ENCODE assay signal across 32 cellular contexts in genomic region chr11:134532921-134533421, GRCh38.
DNase-seq lines count a peak whose midpoint lies in the region; ATAC-seq and TF ChIP-seq lines count a peak whose summit lies in the region.
"Had no signal": no experiment of that assay in that cellular context is flagged by ENCODE, and none has a peak within 500 bp of the region (broad histone marks: within the 10 kb centered on the region; RNA-seq: fewer than 3 reads in every experiment).

No MANE protein-coding gene starts in this region.

- no peaks in the 10 kb centered on the region for H3K36me3 Mint-ChIP-seq in natural killer cell
- no peaks in the 10 kb centered on the region for H3K36me3 Mint-ChIP-seq in natural killer cell treated with Interleukin-12 subunit alpha and Interleukin-12 subunit beta and Interleukin-15 and Interleukin-18, amount 100 ng/mL, for 72 hours
- H3K36me3 Mint-ChIP-seq: activated naive CD4-positive, alpha-beta T cell treated with anti-CD3 and anti-CD28 coated beads, Interleukin-2, amount 50 U/mL, for 24 hours; brain had no signal

- no peak overlapping the region for H3K4me3 ChIP-seq in upper lobe of right lung
- H3K4me3 ChIP-seq: dorsolateral prefrontal cortex, lung, right atrium auricular region had no signal

- ATAC-seq in natural killer cell (no peak), omental fat pad (ENCODE audit: low FRiP score) (no peak), upper lobe of right lung (no peak), HG02571 (IDR thresholded peaks at IDR 0.05; ENCODE audit: unreplicated experiment) (no peak), GM21515 (IDR thresholded peaks at IDR 0.05; ENCODE audit: unreplicated experiment) (no peak)
- ATAC-seq in natural killer cell treated with Interleukin-12 subunit alpha and Interleukin-12 subunit beta and Interleukin-15 and Interleukin-18, amount 100 ng/mL, for 72 hours = no peak
- ATAC-seq: activated CD4-positive, alpha-beta T cell treated with anti-CD3 and anti-CD28 coated beads for 36 hours; Panc1 had no signal

- TF ChIP-seq CTCF in natural killer cell (IDR thresholded peaks at IDR 0.05) (no peak), VCaP (conservative IDR thresholded peaks at IDR 0.05) (0 out of 2 replicates have a peak, but pooled peaks have one; percentile 7), omental fat pad (IDR thresholded peaks at IDR 0.05) (no peak), upper lobe of right lung (IDR thresholded peaks at IDR 0.05) (no peak)

- peaks cover 14 to 18% of the 10 kb centered on the region in 2 donors for H3K4me1 Mint-ChIP-seq in natural killer cell
- H3K4me1 Mint-ChIP-seq in natural killer cell treated with Interleukin-12 subunit alpha and Interleukin-12 subunit beta and Interleukin-15 and Interleukin-18, amount 100 ng/mL, for 72 hours (ENCODE audit: low read depth in 2 of 2) = peaks cover 8 to 14% of the 10 kb centered on the region in 2 donors
- H3K4me1 Mint-ChIP-seq: activated CD4-positive, alpha-beta T cell treated with anti-CD3 and anti-CD28 coated beads for 36 hours; activated naive CD4-positive, alpha-beta T cell treated with anti-CD3 and anti-CD28 coated beads, Interleukin-2, amount 50 U/mL, for 24 hours had no signal

- no peaks in the 10 kb centered on the region for H3K9me3 Mint-ChIP-seq in natural killer cell
- no peaks in the 10 kb centered on the region for H3K9me3 Mint-ChIP-seq in natural killer cell treated with Interleukin-12 subunit alpha and Interleukin-12 subunit beta and Interleukin-15 and Interleukin-18, amount 100 ng/mL, for 72 hours
- H3K9me3 Mint-ChIP-seq: activated naive CD4-positive, alpha-beta T cell treated with anti-CD3 and anti-CD28 coated beads, Interleukin-2, amount 50 U/mL, for 24 hours; nephron progenitor cell; T-helper 2 cell treated with Interferon-gamma antibody and Interleukin-4, amounts not matched to agents 5 μg/mL and 100 μg/mL, for 36 hours had no signal

- H3K4me3 Mint-ChIP-seq in natural killer cell = no peak overlapping the region
- no peak overlapping the region for H3K4me3 Mint-ChIP-seq in natural killer cell treated with Interleukin-12 subunit alpha and Interleukin-12 subunit beta and Interleukin-15 and Interleukin-18, amount 100 ng/mL, for 72 hours
- H3K4me3 Mint-ChIP-seq: activated CD4-positive, alpha-beta T cell treated with anti-CD3 and anti-CD28 coated beads for 36 hours; activated naive CD4-positive, alpha-beta T cell treated with anti-CD3 and anti-CD28 coated beads, Interleukin-2, amount 50 U/mL, for 24 hours; brain; nephron progenitor cell; T-helper 2 cell treated with Interferon-gamma antibody and Interleukin-4, amounts not matched to agents 5 μg/mL and 100 μg/mL, for 36 hours had no signal

- no peak overlapping the region for H3K27ac Mint-ChIP-seq in natural killer cell
- no peak overlapping the region for H3K27ac Mint-ChIP-seq in natural killer cell treated with Interleukin-12 subunit alpha and Interleukin-12 subunit beta and Interleukin-15 and Interleukin-18, amount 100 ng/mL, for 72 hours
- H3K27ac Mint-ChIP-seq: activated CD4-positive, alpha-beta T cell treated with anti-CD3 and anti-CD28 coated beads for 36 hours; activated naive CD4-positive, alpha-beta T cell treated with anti-CD3 and anti-CD28 coated beads, Interleukin-2, amount 50 U/mL, for 24 hours; nephron progenitor cell; T-helper 2 cell treated with Interferon-gamma antibody and Interleukin-4, amounts not matched to agents 5 μg/mL and 100 μg/mL, for 36 hours had no signal

- DNase-seq in natural killer cell (peak; percentile 9), omental fat pad (ENCODE audit: low spot score) (peak; percentile 4), upper lobe of right lung (peak; percentile 60), AG08395 (ENCODE audit: low spot score) (no peak)
- DNase-seq in natural killer cell treated with Interleukin-12 subunit alpha and Interleukin-12 subunit beta and Interleukin-15 and Interleukin-18, amount 100 ng/mL, for 72 hours (ENCODE audit: low spot score) = no peak
- DNase-seq: activated CD4-positive, alpha-beta T cell treated with anti-CD3 and anti-CD28 coated beads for 36 hours; activated T-cell treated with anti-CD3 and anti-CD28 coated beads, Interleukin-2, amount 50 U/mL, for 1 hour; amniotic stem cell; Calu3; cerebellar nuclear complex; DMS79; foreskin melanocyte; Kasumi-1; NCI-H1417 treated with DMSO at 0.1 percent for 48 hours; NCI-H2081; NCI-H2227 treated with DMSO at 0.1 percent for 48 hours; NCI-H69; nephron progenitor cell; SHP77; stimulated activated CD4-positive, alpha-beta T cell treated with anti-CD3 and anti-CD28 coated beads, Interleukin-12 subunit alpha, Interleukin-12 subunit beta, amount 100 ng/mL, for 4 hours; stimulated activated CD4-positive, alpha-beta T cell treated with anti-CD3 and anti-CD28 coated beads, Interleukin-4, amount 100 ng/mL, for 1 hour had no signal

- peaks cover 7% of the 10 kb centered on the region for H3K27me3 ChIP-seq in upper lobe of right lung
- H3K27me3 ChIP-seq: right atrium auricular region had no signal

- no peaks in the 10 kb centered on the region for H3K36me3 ChIP-seq in upper lobe of right lung
- H3K36me3 ChIP-seq: right atrium auricular region had no signal

- peaks cover 22 to 23% of the 10 kb centered on the region in 2 donors for H3K27me3 Mint-ChIP-seq in natural killer cell (ENCODE audit: low read depth in 2 of 2)
- peaks cover 19 to 22% of the 10 kb centered on the region in 2 donors for H3K27me3 Mint-ChIP-seq in natural killer cell treated with Interleukin-12 subunit alpha and Interleukin-12 subunit beta and Interleukin-15 and Interleukin-18, amount 100 ng/mL, for 72 hours

- H3K4me1 ChIP-seq in upper lobe of right lung = no peaks in the 10 kb centered on the region
- H3K4me1 ChIP-seq: parathyroid adenoma, right atrium auricular region had no signal

- intact Hi-C loops in natural killer cell (cut with micrococcal nuclease) = no loop called here
- intact Hi-C loops in upper lobe of right lung (cut with DNase I) = no loop called here

- H3K27ac ChIP-seq in VCaP (no peak overlapping the region), upper lobe of right lung (no peak overlapping the region)
- H3K27ac ChIP-seq: dorsolateral prefrontal cortex, parathyroid adenoma, right atrium auricular region had no signal

- H3K9me3 ChIP-seq in upper lobe of right lung = no peaks in the 10 kb centered on the region
- H3K9me3 ChIP-seq: right atrium auricular region had no signal

Comparison
In these comparisons a context has a peak if more than half of its experiments do, and no peak if none do; other contexts are left out.
1. DNase-seq: peak in natural killer cell (single experiment), omental fat pad (single experiment) and upper lobe of right lung (single experiment); none in natural killer cell treated with Interleukin-12 subunit alpha and Interleukin-12 subunit beta and Interleukin-15 and Interleukin-18, amount 100 ng/mL, for 72 hours (single experiment) and AG08395 (single experiment).